ENCODE assay signal across 2 cellular contexts in genomic region chr4:153513596-153513995, GRCh38.
TF ChIP-seq lines count a peak whose summit lies in the region.

No MANE protein-coding gene starts in this region.

TF ChIP-seq in HCT116, 20 proteins besides CTCF, POLR2A, EP300 and RAD21:
- no peak for TF ChIP-seq EZH2phosphoT487 (IDR thresholded peaks at IDR 0.05; ENCODE audit: borderline replicate concordance)
- TF ChIP-seq ZBTB33 (IDR thresholded peaks at IDR 0.05; ENCODE audit: extremely low read depth, insufficient replicate concordance, low read length): no peak
- TF ChIP-seq EGR1 (IDR thresholded peaks at IDR 0.05; ENCODE audit: low read depth): no peak
- TF ChIP-seq JUND (IDR thresholded peaks at IDR 0.05): peak; percentile 39; the same call in 1 of the 2 replicates
- TF ChIP-seq EZH2 (IDR thresholded peaks at IDR 0.05): no peak
- no peak for TF ChIP-seq SIN3A (IDR thresholded peaks at IDR 0.05; ENCODE audit: low read depth)
- no peak; the same call in 1 of the 2 replicates for TF ChIP-seq CBX3 (IDR thresholded peaks at IDR 0.05; ENCODE audit: low read depth)
- peak; percentile 55 for TF ChIP-seq TCF7L2 (IDR thresholded peaks at IDR 0.05; ENCODE audit: borderline replicate concordance, extremely low read depth, insufficient read depth, insufficient read length)
- no peak for TF ChIP-seq ZFX (IDR thresholded peaks at IDR 0.05)
- no peak for TF ChIP-seq ELF1 (IDR thresholded peaks at IDR 0.05; ENCODE audit: borderline replicate concordance, low read depth)
- TF ChIP-seq SRF (IDR thresholded peaks at IDR 0.05; ENCODE audit: low read depth): peak; percentile 5; the same call in 1 of the 2 replicates
- no peak for TF ChIP-seq ATF3 (IDR thresholded peaks at IDR 0.05)
- TF ChIP-seq FOSL1 (IDR thresholded peaks at IDR 0.05; ENCODE audit: low read depth): peak; percentile 63

TF ChIP-seq in GM12878, 131 proteins besides CTCF, POLR2A, EP300 and RAD21:
- TF ChIP-seq MTA3 (IDR thresholded peaks at IDR 0.05; ENCODE audit: borderline replicate concordance, low read length) (0 out of 2 replicates have a peak, but pooled peaks have one; percentile 40), SP1 (IDR thresholded peaks at IDR 0.05; ENCODE audit: low read depth, low read length) (no peak), NFIC (IDR thresholded peaks at IDR 0.05; ENCODE audit: low read depth, low read length) (peak; percentile 15; the same call in 1 of the 2 replicates)
